In the genomic region with DNA sequence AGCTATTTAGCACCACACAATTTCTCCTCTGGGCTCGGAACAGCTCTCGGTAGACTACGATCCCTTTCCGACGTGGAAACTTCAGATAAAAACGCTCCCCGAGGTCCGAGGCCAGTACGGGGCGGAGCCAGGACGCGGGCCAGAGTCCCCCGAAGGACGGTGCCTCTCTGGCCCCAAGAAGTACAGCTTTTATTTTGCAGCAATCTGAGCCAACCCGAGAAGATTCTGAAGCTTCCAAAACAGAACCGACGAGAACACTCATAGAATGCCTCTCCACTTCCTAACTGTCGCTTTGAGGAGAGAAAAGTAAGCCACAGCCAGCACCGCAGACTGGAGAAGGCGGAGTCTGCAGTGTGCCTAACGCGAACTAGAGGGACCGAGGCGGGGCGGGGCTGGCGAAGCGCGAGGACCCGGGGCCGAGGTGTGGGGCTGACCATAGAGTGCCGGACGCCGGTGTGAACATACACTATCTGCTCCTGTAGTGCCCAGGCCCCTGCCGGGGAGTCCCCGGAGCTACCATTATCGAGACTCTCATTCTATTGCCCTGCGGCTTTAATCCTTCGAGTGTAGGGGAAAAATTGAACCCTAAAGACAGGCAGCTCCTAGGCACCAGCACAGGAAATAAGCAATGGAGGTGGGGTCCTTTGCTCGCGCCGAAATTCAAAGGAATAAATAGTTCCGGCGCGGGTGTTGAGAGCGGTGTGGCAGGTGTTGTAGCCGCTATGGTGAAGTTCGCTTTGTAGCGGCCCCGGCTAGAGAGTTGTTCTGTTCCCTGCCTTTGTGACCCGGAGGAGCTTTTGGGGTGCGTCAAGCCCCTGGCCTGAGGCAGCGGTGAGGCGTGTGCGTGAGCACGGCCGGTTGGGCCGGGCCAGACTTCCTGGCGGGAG, we compare ENCODE assay signal across 8 cellular contexts. TPM values are rescaled to one million over a fixed set of nuclear protein-coding genes. Genes with fewer than 3 reads are reported as not detected.
DNase-seq lines count a peak whose midpoint lies in the region; ATAC-seq and TF ChIP-seq lines count a peak whose summit lies in the region.

Gene SMC2, plus strand, starts transcription at position 663 of the 887 bp plus-strand sequence. CDS start 1,076 bp downstream, outside the sequence.

- H3K27ac ChIP-seq in C4-2B, result peak within 1 kb of the TSS; percentile 91
- H3K27ac ChIP-seq in liver (ENCODE audit: low read depth in 1 of 2, low read length in 2 of 2), result peak within 1 kb of the TSS; percentile 92 to 96

- H3K9me3 ChIP-seq in liver (ENCODE audit: control insufficient read depth in 4 of 4, low read length in 3 of 4), result no peaks in the 10 kb centered on the region

- peak in 1 of 2 donors; percentile 20 for TF ChIP-seq RAD21 in liver (IDR thresholded peaks at IDR 0.05)

- WGBS in liver, result under 1% methylated on average over 58 of the region's 58 CpGs

- peak within 1 kb of the TSS; percentile 91 to 96 for H3K9ac ChIP-seq in liver (ENCODE audit: low read depth in 1 of 2, low read length in 2 of 2)

- peaks cover 7 to 23% (median 19%) of the 10 kb centered on the region in 4 donors for H3K4me1 ChIP-seq in liver (ENCODE audit: control insufficient read depth in 4 of 4, insufficient read depth in 4 of 4, low read length in 3 of 4)

- no peaks in the 10 kb centered on the region for H3K27me3 ChIP-seq in liver (ENCODE audit: control insufficient read depth in 4 of 4, insufficient read depth in 4 of 4, low read length in 3 of 4)

- TF ChIP-seq CTCF in C4-2B (conservative IDR thresholded peaks at IDR 0.05), result no peak
- TF ChIP-seq CTCF in liver (IDR thresholded peaks at IDR 0.05; ENCODE audit: low read depth, low read length, missing input control), result no peak

- peak within 1 kb of the TSS; percentile 87 to 96 (median 90) for H3K4me3 ChIP-seq in liver (ENCODE audit: low read depth in 1 of 3, low read length in 3 of 3)

- ATAC-seq in GM19395 (IDR thresholded peaks at IDR 0.05; ENCODE audit: unreplicated experiment), result peak; percentile 87
- ATAC-seq in HG03565 (IDR thresholded peaks at IDR 0.05; ENCODE audit: unreplicated experiment), result peak; percentile 83

- DNase-seq in NCI-H774 (lab: John Stamatoyannopoulos, UW) (peak; percentile 88), dermis microvascular lymphatic vessel endothelial cell (ENCODE audit: low read depth in 2 of 2) (peak; percentile 78 to 91)
- DNase-seq in activated CD4-positive, alpha-beta T cell treated with anti-CD3 and anti-CD28 coated beads, Interleukin-2, amount 50 U/mL, for 48 hours, result peak; percentile 94
- DNase-seq in stimulated activated CD4-positive, alpha-beta T cell treated with anti-CD3 and anti-CD28 coated beads, Interleukin-4, amount 100 ng/mL, for 24 hours, result peak; percentile 94

- no peaks in the 10 kb centered on the region for H3K36me3 ChIP-seq in liver (ENCODE audit: control insufficient read depth in 4 of 4, insufficient read depth in 3 of 4, low read depth in 1 of 4, low read length in 3 of 4)

TF ChIP-seq in liver, 16 proteins besides CTCF, POLR2A, EP300 and RAD21:
- TF ChIP-seq RXRA (IDR thresholded peaks at IDR 0.05) (no peak), YY1 (IDR thresholded peaks at IDR 0.05) (peak; percentile 91), JUND (IDR thresholded peaks at IDR 0.05) (no peak), GABPA (IDR thresholded peaks at IDR 0.05 in 1 of 2, conservative IDR thresholded peaks at IDR 0.05 in 1 of 2) (peak; percentile 32 to 74), ATF3 (IDR thresholded peaks at IDR 0.05) (no peak), MAX (IDR thresholded peaks at IDR 0.05) (no peak), FOXA2 (IDR thresholded peaks at IDR 0.05) (no peak), SP1 (IDR thresholded peaks at IDR 0.05) (peak; percentile 58), HNF4A (conservative IDR thresholded peaks at IDR 0.05) (peak; percentile 23 to 34), REST (IDR thresholded peaks at IDR 0.05) (peak; percentile 83), EGR1 (IDR thresholded peaks at IDR 0.05; ENCODE audit: low read depth in 2 of 2) (no peak), TAF1 (conservative IDR thresholded peaks at IDR 0.05) (peak; percentile 91), NR2F2 (IDR thresholded peaks at IDR 0.05) (no peak), FOXA1 (IDR thresholded peaks at IDR 0.05) (no peak), HNF4G (IDR thresholded peaks at IDR 0.05) (no peak)
- TF ChIP-seq, protein P1, sequence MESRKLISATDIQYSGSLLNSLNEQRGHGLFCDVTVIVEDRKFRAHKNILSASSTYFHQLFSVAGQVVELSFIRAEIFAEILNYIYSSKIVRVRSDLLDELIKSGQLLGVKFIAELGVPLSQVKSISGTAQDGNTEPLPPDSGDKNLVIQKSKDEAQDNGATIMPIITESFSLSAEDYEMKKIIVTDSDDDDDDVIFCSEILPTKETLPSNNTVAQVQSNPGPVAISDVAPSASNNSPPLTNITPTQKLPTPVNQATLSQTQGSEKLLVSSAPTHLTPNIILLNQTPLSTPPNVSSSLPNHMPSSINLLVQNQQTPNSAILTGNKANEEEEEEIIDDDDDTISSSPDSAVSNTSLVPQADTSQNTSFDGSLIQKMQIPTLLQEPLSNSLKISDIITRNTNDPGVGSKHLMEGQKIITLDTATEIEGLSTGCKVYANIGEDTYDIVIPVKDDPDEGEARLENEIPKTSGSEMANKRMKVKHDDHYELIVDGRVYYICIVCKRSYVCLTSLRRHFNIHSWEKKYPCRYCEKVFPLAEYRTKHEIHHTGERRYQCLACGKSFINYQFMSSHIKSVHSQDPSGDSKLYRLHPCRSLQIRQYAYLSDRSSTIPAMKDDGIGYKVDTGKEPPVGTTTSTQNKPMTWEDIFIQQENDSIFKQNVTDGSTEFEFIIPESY (IDR thresholded peaks at IDR 0.05), result peak; percentile 37

RNA-seq across cellular contexts. Expression of gene SMC2, which starts in this region (rescaled TPM):
- total RNA-seq in dermis microvascular lymphatic vessel endothelial cell (8.7 and 14.9 TPM in 2 replicates), liver (10 to 100 TPM in 1 of 2 donors, 1 to 10 TPM in 1; 3.8 to 26.3 TPM)
- polyA plus RNA-seq in liver, result 1 to 10 TPM; 2.1 to 4.7 TPM

Comparison
In these comparisons a context has a peak if more than half of its experiments do, and no peak if none do; other contexts are left out.
1. Peak in every context shown above with its lines: DNase-seq, ATAC-seq, H3K4me3 ChIP-seq and H3K27ac ChIP-seq.